In the genomic region with DNA sequence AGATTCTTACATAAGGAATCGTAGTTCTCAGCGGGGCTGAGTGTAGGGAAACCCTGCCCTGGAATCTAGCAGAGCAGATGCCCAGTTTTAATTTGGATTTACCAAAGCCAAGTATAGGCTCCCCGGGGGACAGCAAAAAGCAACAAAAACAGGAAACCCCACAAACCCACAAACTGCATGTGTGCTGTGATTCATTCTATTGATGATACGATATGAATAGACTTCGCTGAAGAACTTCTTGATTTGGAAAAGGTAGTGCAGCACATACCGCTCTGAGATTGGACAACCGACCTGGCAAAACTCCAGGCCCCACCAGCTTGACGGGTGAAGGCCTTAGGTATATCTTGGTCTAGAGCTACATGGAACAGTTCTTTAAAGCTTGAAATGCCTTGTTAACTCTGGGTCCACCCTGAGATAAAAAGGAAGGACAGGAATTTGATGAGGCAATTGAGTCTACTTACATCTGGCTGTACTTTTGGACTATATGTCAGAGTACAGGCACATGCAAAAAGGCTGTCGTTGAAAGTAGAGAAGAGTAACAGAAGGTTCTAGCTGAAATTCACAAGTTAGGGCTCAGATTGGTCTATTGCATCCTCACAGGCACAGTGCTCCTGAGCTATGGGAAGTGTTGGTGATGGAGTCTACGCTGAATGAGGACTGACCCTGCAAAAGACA, we compare ENCODE assay signal across 13 cellular contexts. TPM values are rescaled to one million over a fixed set of nuclear protein-coding genes. Genes with fewer than 3 reads are reported as not detected.
A peak's percentile ranks its signal among the peaks of the same experiment; 100 is the strongest.
DNase-seq lines count a peak whose midpoint lies in the region; ATAC-seq and TF ChIP-seq lines count a peak whose summit lies in the region.
"Had no signal": no experiment of that assay in that cellular context is flagged by ENCODE, and none has a peak within 500 bp of the region (broad histone marks: within the 10 kb centered on the region; RNA-seq: fewer than 3 reads in every experiment).

No MANE protein-coding gene starts in this region.

- ATAC-seq in CD4-positive, alpha-beta T cell (ENCODE audit: poor library complexity) = peak; percentile 29
- no peak for ATAC-seq in PC-3
- ATAC-seq: stimulated activated naive B cell treated with anti-CD40 and anti-IgM and Interleukin-4, amounts not matched to agents 10 μg/mL and 1 μg/mL and 100 μg/mL, for 72 hours had no signal

- no peaks in the 10 kb centered on the region for H3K9me3 ChIP-seq in CD4-positive, alpha-beta T cell (ENCODE audit: control insufficient read depth, low read length)
- H3K9me3 ChIP-seq in osteoblast (ENCODE audit: low read depth, low read length) (no peaks in the 10 kb centered on the region), PC-3 (ENCODE audit: low read length) (no peaks in the 10 kb centered on the region)
- H3K9me3 ChIP-seq: breast epithelium had no signal

- H3K4me3 ChIP-seq in osteoblast (ENCODE audit: insufficient read depth, low read length) (peak overlapping the region; percentile 8), PC-3 (ENCODE audit: low read length) (no peak overlapping the region)
- H3K4me3 ChIP-seq: breast epithelium had no signal

- no peaks in the 10 kb centered on the region for H3K79me2 ChIP-seq in osteoblast (ENCODE audit: insufficient read depth, low read length)
- no peaks in the 10 kb centered on the region for H3K79me2 ChIP-seq in PC-3 (ENCODE audit: low read length)

- H3K36me3 ChIP-seq in osteoblast (ENCODE audit: insufficient read depth, low read length) (no peaks in the 10 kb centered on the region), PC-3 (ENCODE audit: low read depth, low read length) (no peaks in the 10 kb centered on the region)
- H3K36me3 ChIP-seq: breast epithelium had no signal

- no peaks in the 10 kb centered on the region for H3K9me3 Mint-ChIP-seq in CD4-positive, alpha-beta T cell

- CTCF ChIA-PET in CD4-positive, alpha-beta T cell (lab: Charles Lee) = interaction anchor here (2.7 to 3.0 kb wide), 2 partner anchors 53 to 362 kb away, joined by 7 to 20 read pairs; no protein-coding TSS in a partner anchor
- CTCF ChIA-PET in PC-3 (lab: Charles Lee) = no interaction called here

- no peaks in the 10 kb centered on the region for H3K27me3 ChIP-seq in CD4-positive, alpha-beta T cell (ENCODE audit: control insufficient read depth, insufficient read depth, low read length)
- H3K27me3 ChIP-seq in osteoblast (ENCODE audit: insufficient read depth, low read length) = peaks cover 8% of the 10 kb centered on the region
- H3K27me3 ChIP-seq in PC-3 (ENCODE audit: low read length) = no peaks in the 10 kb centered on the region
- H3K27me3 ChIP-seq: breast epithelium had no signal

- H3F3A ChIP-seq in PC-3 (ENCODE audit: low read length, unreplicated experiment) = no peaks in the 10 kb centered on the region

- intact Hi-C loops in CD4-positive, alpha-beta T cell (cut with DNase I, micrococcal nuclease) = loop anchor here (5.0 kb wide), 3 partner anchors 55 to 730 kb away; no protein-coding TSS in a partner anchor
- intact Hi-C loops in PC-3 (cut with micrococcal nuclease) = loop anchor here (5.0 kb wide), 1 partner anchor 120 kb away; no protein-coding TSS in a partner anchor

- H3K4me1 Mint-ChIP-seq in CD4-positive, alpha-beta T cell (ENCODE audit: low read depth) = peaks cover 15% of the 10 kb centered on the region

- H3K27me3 Mint-ChIP-seq in CD4-positive, alpha-beta T cell = peaks cover 11% of the 10 kb centered on the region

- no TSS peak for BruUV-seq in PC-3 (replicated peaks; lab: Mats Ljungman, UMichigan)

- no peaks in the 10 kb centered on the region for H3K9me2 ChIP-seq in PC-3 (replicated peaks; ENCODE audit: low read length)

- H4K20me1 ChIP-seq in osteoblast (ENCODE audit: insufficient read depth, low read length) = no peaks in the 10 kb centered on the region
- no peaks in the 10 kb centered on the region for H4K20me1 ChIP-seq in PC-3 (ENCODE audit: low read length)

- peak in 4 of 10 experiments; percentile 7 to 25 (median 16) for DNase-seq in CD4-positive, alpha-beta T cell
- DNase-seq in M059J (ENCODE audit: low read depth) (peak; percentile 29), dermis blood vessel endothelial cell (peak; percentile 38), osteoblast (ENCODE audit: insufficient read length, low spot score, missing footprints) (peak; percentile 82), NCI-H1417 treated with DMSO at 0.1 percent for 48 hours (lab: John Stamatoyannopoulos, UW) (no peak), PC-3 (no peak), NK-92 (lab: John Stamatoyannopoulos, UW; ENCODE audit: unreplicated experiment) (no peak)
- DNase-seq: GOT3; NCI-H1092 treated with DMSO at 0.1 percent for 48 hours; NCI-H510A treated with DMSO at 0.1 percent for 48 hours; stimulated activated CD4-positive, alpha-beta T cell treated with anti-CD3 and anti-CD28 coated beads, Interleukin-2, amount 100 ng/mL, for 48 hours; stimulated activated naive B cell treated with anti-CD40 and anti-IgM and Interleukin-4, amounts not matched to agents 10 μg/mL and 1 μg/mL and 100 μg/mL, for 72 hours had no signal

- no peak for TF ChIP-seq CTCF in CD4-positive, alpha-beta T cell (IDR thresholded peaks at IDR 0.05)
- TF ChIP-seq CTCF in osteoblast (IDR thresholded peaks at IDR 0.05; ENCODE audit: extremely low read depth, low read depth, low read length) (no peak), PC-3 (conservative IDR thresholded peaks at IDR 0.05; ENCODE audit: low read depth, low read length) (no peak)

- POLR2A ChIA-PET in CD4-positive, alpha-beta T cell (lab: Charles Lee) = no interaction called here
- POLR2A ChIA-PET in PC-3 (lab: Charles Lee; ENCODE audit: unreplicated experiment) = no interaction called here

- H3K9ac ChIP-seq in PC-3 (ENCODE audit: low read length) = no peak overlapping the region

- no peaks in the 10 kb centered on the region for H3K36me3 Mint-ChIP-seq in CD4-positive, alpha-beta T cell (ENCODE audit: low read depth)
- H3K36me3 Mint-ChIP-seq: stimulated activated naive B cell treated with anti-CD40 and anti-IgM and Interleukin-4, amounts not matched to agents 10 μg/mL and 1 μg/mL and 100 μg/mL, for 72 hours had no signal

- no peak overlapping the region for H3K27ac ChIP-seq in CD4-positive, alpha-beta T cell (ENCODE audit: low read depth, low read length)
- H3K27ac ChIP-seq in osteoblast (ENCODE audit: low read depth, low read length) = no peak overlapping the region
- no peak overlapping the region for H3K27ac ChIP-seq in PC-3 (ENCODE audit: low read length)
- H3K27ac ChIP-seq: breast epithelium had no signal

- peaks cover 15% of the 10 kb centered on the region for H3K4me1 ChIP-seq in osteoblast (ENCODE audit: insufficient read depth, low read length)
- peaks cover 12% of the 10 kb centered on the region; the same call in 1 of the 2 replicates for H3K4me1 ChIP-seq in PC-3 (ENCODE audit: insufficient read depth, low read length)

- no peak overlapping the region for H3K4me3 Mint-ChIP-seq in CD4-positive, alpha-beta T cell
- H3K4me3 Mint-ChIP-seq: stimulated activated naive B cell treated with anti-CD40 and anti-IgM and Interleukin-4, amounts not matched to agents 10 μg/mL and 1 μg/mL and 100 μg/mL, for 72 hours had no signal

- H3K4me2 ChIP-seq in osteoblast (ENCODE audit: insufficient read depth, low read length) (peak overlapping the region; percentile 38), PC-3 (ENCODE audit: low read length) (no peak overlapping the region)

- H3K27ac Mint-ChIP-seq in CD4-positive, alpha-beta T cell = no peak overlapping the region
- H3K27ac Mint-ChIP-seq: stimulated activated naive B cell treated with anti-CD40 and anti-IgM and Interleukin-4, amounts not matched to agents 10 μg/mL and 1 μg/mL and 100 μg/mL, for 72 hours had no signal

- H2AFZ ChIP-seq in osteoblast (ENCODE audit: low read length) = peak overlapping the region; percentile 2
- no peak overlapping the region for H2AFZ ChIP-seq in PC-3 (ENCODE audit: low read length)

RNA-seq across cellular contexts. Expression of gene STRA8, which starts 49.1 kb away (rescaled TPM):
- not detected for total RNA-seq in CD4-positive, alpha-beta T cell
- not detected in 2 replicates for total RNA-seq in M059J (2014; rRNA removed; shearing (Covaris generic))
- total RNA-seq in dermis blood vessel endothelial cell (not detected in 2 replicates), osteoblast (not detected in 2 replicates), PC-3 (2014; rRNA removed) (not detected in 2 replicates)
- total RNA-seq: breast epithelium had no signal

Comparison
In these comparisons a context has a peak if more than half of its experiments do, and no peak if none do; other contexts are left out.
1. DNase-seq: peak in M059J (single experiment), dermis blood vessel endothelial cell (single experiment) and osteoblast (single experiment); none in NCI-H1417 treated with DMSO at 0.1 percent for 48 hours (single experiment), PC-3 (single experiment) and NK-92 (single experiment).